In the genomic region with DNA sequence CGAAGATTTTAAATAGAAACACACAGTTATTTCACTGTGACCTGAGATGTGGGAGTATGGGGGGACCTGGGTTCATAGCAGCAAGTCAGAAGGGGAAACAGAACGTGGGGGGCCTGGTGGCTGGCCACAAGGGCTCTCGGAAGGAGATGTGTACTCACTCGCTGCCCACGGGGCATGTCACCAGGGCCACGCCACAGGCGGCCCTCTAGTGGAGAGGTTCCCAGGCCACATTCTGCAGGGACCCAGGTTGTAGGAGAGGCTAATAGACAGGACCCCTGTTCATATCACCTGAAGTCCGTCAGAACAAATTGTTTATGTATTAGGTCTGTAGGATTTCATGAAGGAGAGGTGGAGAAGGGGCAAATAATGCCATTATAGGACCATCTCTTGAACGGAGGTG, we compare ENCODE assay signal across 1 cellular context.
TF ChIP-seq lines count a peak whose summit lies in the region.

No MANE protein-coding gene starts in this region.

TF ChIP-seq in SK-N-SH, 30 proteins besides CTCF, POLR2A, EP300 and RAD21 (continued from another document):
- TF ChIP-seq, protein P1, sequence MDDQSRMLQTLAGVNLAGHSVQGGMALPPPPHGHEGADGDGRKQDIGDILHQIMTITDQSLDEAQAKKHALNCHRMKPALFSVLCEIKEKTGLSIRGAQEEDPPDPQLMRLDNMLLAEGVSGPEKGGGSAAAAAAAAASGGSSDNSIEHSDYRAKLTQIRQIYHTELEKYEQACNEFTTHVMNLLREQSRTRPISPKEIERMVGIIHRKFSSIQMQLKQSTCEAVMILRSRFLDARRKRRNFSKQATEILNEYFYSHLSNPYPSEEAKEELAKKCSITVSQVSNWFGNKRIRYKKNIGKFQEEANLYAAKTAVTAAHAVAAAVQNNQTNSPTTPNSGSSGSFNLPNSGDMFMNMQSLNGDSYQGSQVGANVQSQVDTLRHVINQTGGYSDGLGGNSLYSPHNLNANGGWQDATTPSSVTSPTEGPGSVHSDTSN (IDR thresholded peaks at IDR 0.05) = no peak
- TF ChIP-seq YY1 (IDR thresholded peaks at IDR 0.05; ENCODE audit: low read depth) = no peak
- no peak for TF ChIP-seq MEF2A (IDR thresholded peaks at IDR 0.05; ENCODE audit: borderline replicate concordance, low read depth)
- TF ChIP-seq, protein P2, sequence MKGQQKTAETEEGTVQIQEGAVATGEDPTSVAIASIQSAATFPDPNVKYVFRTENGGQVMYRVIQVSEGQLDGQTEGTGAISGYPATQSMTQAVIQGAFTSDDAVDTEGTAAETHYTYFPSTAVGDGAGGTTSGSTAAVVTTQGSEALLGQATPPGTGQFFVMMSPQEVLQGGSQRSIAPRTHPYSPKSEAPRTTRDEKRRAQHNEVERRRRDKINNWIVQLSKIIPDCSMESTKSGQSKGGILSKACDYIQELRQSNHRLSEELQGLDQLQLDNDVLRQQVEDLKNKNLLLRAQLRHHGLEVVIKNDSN (IDR thresholded peaks at IDR 0.05; ENCODE audit: borderline replicate concordance, low read depth) = no peak
- TF ChIP-seq TAF1 (IDR thresholded peaks at IDR 0.05; ENCODE audit: borderline replicate concordance, low read depth, low read length) = no peak
